ENCODE assay signal across 8 cellular contexts in genomic region chr6:49462071-49462470, GRCh38. TPM values are rescaled to one million over a fixed set of nuclear protein-coding genes. Genes with fewer than 3 reads are reported as not detected.
DNase-seq lines count a peak whose midpoint lies in the region; ATAC-seq and TF ChIP-seq lines count a peak whose summit lies in the region.

No MANE protein-coding gene starts in this region.

- H3K4me1 ChIP-seq in naive thymus-derived CD4-positive, alpha-beta T cell (ENCODE audit: control insufficient read depth in 2 of 2, insufficient read depth in 2 of 2, low read length in 2 of 2), result peaks cover 14 to 15% of the 10 kb centered on the region in 2 donors
- peaks cover 27% of the 10 kb centered on the region for H3K4me1 ChIP-seq in body of pancreas

- H3K27ac ChIP-seq in naive thymus-derived CD4-positive, alpha-beta T cell (ENCODE audit: low read depth, low read length), result peak overlapping the region; percentile 85
- peak overlapping the region in 2 of 4 donors; percentile 87 to 89 for H3K27ac ChIP-seq in body of pancreas

- no peak for DNase-seq in AG10803 (ENCODE audit: low read depth)
- DNase-seq in Jurkat, Clone E6-1 (ENCODE audit: low read depth, low spot score), result no peak
- DNase-seq in central memory CD4-positive, alpha-beta T cell, result peak; percentile 9
- DNase-seq in naive thymus-derived CD4-positive, alpha-beta T cell, result peak in 7 of 9 donors; percentile 12 to 31 (median 19)
- no peak for DNase-seq in body of pancreas
- no peak for DNase-seq in HUDEP-2 (lab: John Stamatoyannopoulos, UW; ENCODE audit: unreplicated experiment in 76 of 76)

- H3K27me3 Mint-ChIP-seq in naive thymus-derived CD4-positive, alpha-beta T cell, result no peaks in the 10 kb centered on the region

- H3K36me3 ChIP-seq in naive thymus-derived CD4-positive, alpha-beta T cell (ENCODE audit: control insufficient read depth in 2 of 3, insufficient read depth in 3 of 3, low read length in 3 of 3), result peaks cover 0 to 10% (median 0%) of the 10 kb centered on the region in 3 experiments
- peaks cover 0 to 10% of the 10 kb centered on the region in 2 donors for H3K36me3 ChIP-seq in body of pancreas (replicated peaks in 1 of 2; ENCODE audit: insufficient read depth in 1 of 2, low read depth in 2 of 2)

- H3K4me3 ChIP-seq in AG10803 (ENCODE audit: low read length) (peak overlapping the region; percentile 96), body of pancreas (peak overlapping the region in 1 of 2 donors; percentile 57)
- peak overlapping the region; percentile 82 for H3K4me3 ChIP-seq in Jurkat, Clone E6-1 (ENCODE audit: low read length)
- peak overlapping the region; percentile 68 for H3K4me3 ChIP-seq in naive thymus-derived CD4-positive, alpha-beta T cell (ENCODE audit: low read length)

- CTCF ChIA-PET in naive thymus-derived CD4-positive, alpha-beta T cell (lab: Charles Lee), result no interaction called here

- TF ChIP-seq POLR2A in body of pancreas (IDR thresholded peaks at IDR 0.05), result no peak

- POLR2A ChIA-PET in naive thymus-derived CD4-positive, alpha-beta T cell (lab: Charles Lee), result interaction anchor here (0.7 kb wide), 1 partner anchor 68 kb away, joined by 4 read pairs; no protein-coding TSS in a partner anchor

- H3K4me3 Mint-ChIP-seq in naive thymus-derived CD4-positive, alpha-beta T cell, result peak overlapping the region; percentile 94 to 100 (median 98)

- H3K27me3 ChIP-seq in naive thymus-derived CD4-positive, alpha-beta T cell (ENCODE audit: control insufficient read depth in 2 of 2, insufficient read depth in 2 of 2, low read length in 2 of 2), result no peaks in the 10 kb centered on the region
- no peaks in the 10 kb centered on the region for H3K27me3 ChIP-seq in body of pancreas

- no peaks in the 10 kb centered on the region for H3K9me3 ChIP-seq in naive thymus-derived CD4-positive, alpha-beta T cell (ENCODE audit: control insufficient read depth in 2 of 3, low read length in 3 of 3)
- no peaks in the 10 kb centered on the region for H3K9me3 ChIP-seq in body of pancreas

- TF ChIP-seq CTCF in AG10803 (conservative IDR thresholded peaks at IDR 0.05; ENCODE audit: low read length), result no peak
- TF ChIP-seq CTCF in body of pancreas (IDR thresholded peaks at IDR 0.05), result no peak

- H3K27ac Mint-ChIP-seq in naive thymus-derived CD4-positive, alpha-beta T cell, result peak overlapping the region; percentile 91 to 99 (median 96)

- peaks cover 0 to 2% (median 0%) of the 10 kb centered on the region in 11 donors for H3K9me3 Mint-ChIP-seq in naive thymus-derived CD4-positive, alpha-beta T cell

- H3K36me3 Mint-ChIP-seq in naive thymus-derived CD4-positive, alpha-beta T cell, result peaks cover 0 to 13% (median 9%) of the 10 kb centered on the region in 5 donors

- ATAC-seq in naive thymus-derived CD4-positive, alpha-beta T cell, result no peak
- ATAC-seq in body of pancreas, result no peak
- ATAC-seq in GM21786 (IDR thresholded peaks at IDR 0.05; ENCODE audit: unreplicated experiment), result no peak
- ATAC-seq in GM18907 (IDR thresholded peaks at IDR 0.05; ENCODE audit: unreplicated experiment), result no peak

- WGBS in body of pancreas, 2 donors, result 8 to 12% methylated on average over 3 of the region's 3 CpGs

- H3K4me1 Mint-ChIP-seq in naive thymus-derived CD4-positive, alpha-beta T cell, result peaks cover 39 to 80% (median 54%) of the 10 kb centered on the region in 7 donors

- intact Hi-C loops in naive thymus-derived CD4-positive, alpha-beta T cell (cut with micrococcal nuclease), result loop anchor here in 1 of 2 donors (5.0 kb wide), 1 partner anchor 1985 kb away; the partner anchor contains the start of gene CD2AP
- intact Hi-C loops in body of pancreas (cut with DNase I), result no loop called here

RNA-seq across cellular contexts. Expression of gene MMUT, which starts 1.0 kb away (rescaled TPM):
- polyA plus RNA-seq in Jurkat, Clone E6-1 (2012; ENCODE audit: insufficient read depth, insufficient read length), result 18.5 TPM
- 10 to 100 TPM in 3 of 5 experiments, 1 to 10 TPM in 2; 6.5 to 15.4 (median 12.5) TPM for total RNA-seq in naive thymus-derived CD4-positive, alpha-beta T cell
- 10 to 100 TPM in 1 of 2 donors, 1 to 10 TPM in 1; 10.0 to 12.4 TPM for polyA plus RNA-seq in naive thymus-derived CD4-positive, alpha-beta T cell
- total RNA-seq in body of pancreas, result 10 to 100 TPM in 1 of 2 donors, 1 to 10 TPM in 1; 8.3 to 10.5 TPM

RNA-seq across cellular contexts. Expression of gene CENPQ, which starts 1.1 kb away (rescaled TPM):
- polyA plus RNA-seq in Jurkat, Clone E6-1 (2012; ENCODE audit: insufficient read depth, insufficient read length), result 15.1 TPM
- total RNA-seq in naive thymus-derived CD4-positive, alpha-beta T cell, result 10 to 100 TPM in 1 of 5 experiments, 1 to 10 TPM in 4; 1.2 to 11.4 (median 5.0) TPM
- polyA plus RNA-seq in naive thymus-derived CD4-positive, alpha-beta T cell, result 1 to 10 TPM; 2.7 to 3.3 TPM
- 1 to 10 TPM in 1 of 2 donors, under 1 TPM in 1; 0.66 to 1.8 TPM for total RNA-seq in body of pancreas

RNA-seq across cellular contexts. Expression of gene GLYATL3, which starts 37.7 kb away (rescaled TPM):
- polyA plus RNA-seq in Jurkat, Clone E6-1 (2012; ENCODE audit: insufficient read depth, insufficient read length), result not detected
- total RNA-seq in naive thymus-derived CD4-positive, alpha-beta T cell, result not detected
- not detected for polyA plus RNA-seq in naive thymus-derived CD4-positive, alpha-beta T cell
- total RNA-seq in body of pancreas, result not detected

Comparison
In these comparisons a context has a peak if more than half of its experiments do, and no peak if none do; other contexts are left out.
1. DNase-seq: peak in central memory CD4-positive, alpha-beta T cell (single experiment) and naive thymus-derived CD4-positive, alpha-beta T cell (7 of 9); none in AG10803 (single experiment), Jurkat, Clone E6-1 (single experiment), body of pancreas (0 of 4) and HUDEP-2 (0 of 76).